8 cellular contexts compared by ENCODE assay signal in genomic region chr17:21284319-21285163, GRCh38. TPM values are rescaled to one million over a fixed set of nuclear protein-coding genes. Genes with fewer than 3 reads are reported as not detected.
DNase-seq lines count a peak whose midpoint lies in the region; ATAC-seq lines count a peak whose summit lies in the region.

Gene MAP2K3, plus strand, starts transcription at chr17:21284711. Its CDS starts 210 bp downstream, at chr17:21284921.

- peaks cover 0 to 20% (median 0%) of the 10 kb centered on the region in 3 donors for H3K36me3 Mint-ChIP-seq in CD8-positive, alpha-beta memory T cell
- peaks cover 44% of the 10 kb centered on the region for H3K36me3 Mint-ChIP-seq in effector memory CD8-positive, alpha-beta T cell (ENCODE audit: insufficient read depth)
- H3K36me3 Mint-ChIP-seq in memory B cell, result peaks cover 4% of the 10 kb centered on the region

- peaks cover 0 to 1% of the 10 kb centered on the region in 2 donors for H3K27me3 Mint-ChIP-seq in CD8-positive, alpha-beta memory T cell
- no peaks in the 10 kb centered on the region for H3K27me3 Mint-ChIP-seq in effector memory CD8-positive, alpha-beta T cell
- no peaks in the 10 kb centered on the region for H3K27me3 Mint-ChIP-seq in memory B cell

- H3K9me3 ChIP-seq in CD8-positive, alpha-beta memory T cell (ENCODE audit: low read length), result no peaks in the 10 kb centered on the region

- H3K27me3 ChIP-seq in CD8-positive, alpha-beta memory T cell (ENCODE audit: insufficient read depth, low read length, poor library complexity, severe bottlenecking), result no peaks in the 10 kb centered on the region

- peak; percentile 86 to 98 (median 94) for DNase-seq in CD8-positive, alpha-beta memory T cell
- peak; percentile 91 for DNase-seq in HS-5 (ENCODE audit: low read depth)
- DNase-seq in NOMO-1 (lab: John Stamatoyannopoulos, UW; ENCODE audit: unreplicated experiment in 2 of 2), result peak; percentile 97 to 99
- DNase-seq in effector memory CD8-positive, alpha-beta T cell, result peak; percentile 89 to 95 (median 94)
- DNase-seq in memory B cell (ENCODE audit: low spot score in 2 of 2), result peak; percentile 96 to 97
- DNase-seq in stimulated activated CD8-positive, alpha-beta memory T cell treated with anti-CD3 and anti-CD28 coated beads, Interleukin-12 subunit alpha, Interleukin-12 subunit beta, amount 100 ng/mL, for 24 hours (ENCODE audit: extremely low read depth), result peak; percentile 95

- H3K27ac Mint-ChIP-seq in CD8-positive, alpha-beta memory T cell, result peak within 1 kb of the TSS; percentile 96 to 100 (median 99)
- H3K27ac Mint-ChIP-seq in effector memory CD8-positive, alpha-beta T cell, result peak within 1 kb of the TSS; percentile 96 to 98
- peak within 1 kb of the TSS; percentile 98 for H3K27ac Mint-ChIP-seq in memory B cell

- no peaks in the 10 kb centered on the region for H3K36me3 ChIP-seq in CD8-positive, alpha-beta memory T cell (ENCODE audit: insufficient read depth, low read length)

- POLR2A ChIA-PET in CD8-positive, alpha-beta memory T cell (lab: Charles Lee), result interaction anchor here (0.6 to 0.9 kb wide), 2 partner anchors 31 to 241 kb away, joined by 3 to 5 read pairs; partner anchors contain the start of gene NATD1
- POLR2A ChIA-PET in activated CD8-positive, alpha-beta memory T cell treated with anti-CD3 and anti-CD28 coated beads for 36 hours (lab: Charles Lee), result interaction anchor here (1.6 kb wide), 1 partner anchor 9 kb away, joined by 5 read pairs; no protein-coding TSS in a partner anchor

- H3K4me1 ChIP-seq in CD8-positive, alpha-beta memory T cell (ENCODE audit: insufficient read depth, low read length), result peaks cover 52% of the 10 kb centered on the region

- ATAC-seq in GM19468 (IDR thresholded peaks at IDR 0.05; ENCODE audit: extremely low read depth, unreplicated experiment) (peak; percentile 72), memory B cell (ENCODE audit: low read depth) (peak; percentile 66)
- peak; percentile 64 for ATAC-seq in effector memory CD8-positive, alpha-beta T cell (replicated peaks)

- CTCF ChIA-PET in CD8-positive, alpha-beta memory T cell (lab: Charles Lee), result interaction anchor here (0.8 to 3.0 kb wide), 3 partner anchors 14 to 229 kb away, joined by 3 to 29 read pairs (median 3); no protein-coding TSS in a partner anchor
- CTCF ChIA-PET in activated CD8-positive, alpha-beta memory T cell treated with anti-CD3 and anti-CD28 coated beads for 36 hours (lab: Charles Lee), result no interaction called here

- H3K4me1 Mint-ChIP-seq in CD8-positive, alpha-beta memory T cell, result peaks cover 50 to 63% (median 51%) of the 10 kb centered on the region in 3 donors
- peaks cover 54 to 60% of the 10 kb centered on the region in 2 donors for H3K4me1 Mint-ChIP-seq in effector memory CD8-positive, alpha-beta T cell (ENCODE audit: low read depth in 2 of 2)
- peaks cover 60% of the 10 kb centered on the region for H3K4me1 Mint-ChIP-seq in memory B cell

- H3K4me3 Mint-ChIP-seq in CD8-positive, alpha-beta memory T cell, result peak within 1 kb of the TSS; percentile 93 to 98 (median 97)
- peak within 1 kb of the TSS; percentile 93 to 95 for H3K4me3 Mint-ChIP-seq in effector memory CD8-positive, alpha-beta T cell
- H3K4me3 Mint-ChIP-seq in memory B cell, result peak within 1 kb of the TSS; percentile 97

- H3K9me3 Mint-ChIP-seq in CD8-positive, alpha-beta memory T cell, result no peaks in the 10 kb centered on the region
- H3K9me3 Mint-ChIP-seq in effector memory CD8-positive, alpha-beta T cell, result no peaks in the 10 kb centered on the region
- H3K9me3 Mint-ChIP-seq in memory B cell, result no peaks in the 10 kb centered on the region

- peak within 1 kb of the TSS; percentile 81 for H3K4me3 ChIP-seq in CD8-positive, alpha-beta memory T cell (ENCODE audit: low read length)

- peak within 1 kb of the TSS; percentile 81 for H3K27ac ChIP-seq in CD8-positive, alpha-beta memory T cell (ENCODE audit: low read depth, low read length)

RNA-seq across cellular contexts. Expression of gene MAP2K3, which starts in this region (rescaled TPM):
- total RNA-seq in CD8-positive, alpha-beta memory T cell, result 100 to 1,000 TPM; 139 to 150 TPM
- 99.8 TPM for polyA plus RNA-seq in CD8-positive, alpha-beta memory T cell
- 100 to 1,000 TPM; 170 to 171 TPM for total RNA-seq in activated CD8-positive, alpha-beta memory T cell treated with anti-CD3 and anti-CD28 coated beads for 36 hours

Comparison
In these comparisons a context has a peak if more than half of its experiments do, and no peak if none do; other contexts are left out.
1. Peak in every context shown above with its lines: DNase-seq, ATAC-seq, H3K4me3 ChIP-seq and H3K27ac ChIP-seq.